In the genomic region with DNA sequence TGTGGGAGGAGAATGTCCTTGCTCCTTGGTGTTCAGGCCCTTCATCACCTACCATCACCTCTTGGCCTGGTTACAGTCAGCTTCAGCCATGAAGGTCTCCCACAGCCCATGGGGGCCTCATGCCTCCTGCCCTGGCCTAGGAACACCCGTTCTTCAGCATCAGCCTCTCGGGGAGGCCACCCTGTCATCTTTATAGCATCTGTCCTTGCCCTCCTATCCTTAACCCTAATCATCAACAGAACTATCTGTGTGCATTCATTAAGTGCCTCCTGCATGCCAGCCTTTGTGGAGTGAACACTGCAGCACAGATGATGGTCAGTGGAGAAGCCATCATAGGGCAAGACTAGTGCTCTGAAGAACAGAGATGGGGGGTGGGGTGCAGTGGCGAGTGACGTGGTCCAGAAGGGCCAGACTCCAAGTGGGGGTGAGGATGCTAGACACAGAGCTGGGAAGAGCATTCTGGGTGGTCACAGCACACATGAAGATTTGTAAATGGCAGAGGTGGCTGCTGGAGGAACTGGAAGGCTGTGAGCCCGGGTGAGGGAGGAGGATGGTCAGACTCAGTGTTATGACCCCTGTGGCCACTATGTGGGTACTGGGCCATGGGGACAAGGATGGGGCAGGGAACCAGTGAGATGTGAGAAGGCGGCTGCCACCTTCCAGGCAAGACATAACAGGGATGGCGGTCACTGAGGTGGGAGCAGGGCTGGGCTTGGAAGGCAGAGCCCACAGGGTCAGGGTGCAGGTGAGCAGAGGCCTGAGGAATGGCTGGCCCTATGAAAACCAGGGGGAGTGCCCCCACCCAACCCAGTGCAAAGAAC, we compare ENCODE assay signal across 1 cellular context.
TF ChIP-seq lines count a peak whose summit lies in the region.

No MANE protein-coding gene starts in this region.

TF ChIP-seq in IMR-90, 13 proteins besides CTCF, POLR2A, EP300 and RAD21:
- no peak for TF ChIP-seq MAFK (IDR thresholded peaks at IDR 0.05; ENCODE audit: low read depth, low read length)
